ENCODE assay signal across 1 cellular context in the genomic region with DNA sequence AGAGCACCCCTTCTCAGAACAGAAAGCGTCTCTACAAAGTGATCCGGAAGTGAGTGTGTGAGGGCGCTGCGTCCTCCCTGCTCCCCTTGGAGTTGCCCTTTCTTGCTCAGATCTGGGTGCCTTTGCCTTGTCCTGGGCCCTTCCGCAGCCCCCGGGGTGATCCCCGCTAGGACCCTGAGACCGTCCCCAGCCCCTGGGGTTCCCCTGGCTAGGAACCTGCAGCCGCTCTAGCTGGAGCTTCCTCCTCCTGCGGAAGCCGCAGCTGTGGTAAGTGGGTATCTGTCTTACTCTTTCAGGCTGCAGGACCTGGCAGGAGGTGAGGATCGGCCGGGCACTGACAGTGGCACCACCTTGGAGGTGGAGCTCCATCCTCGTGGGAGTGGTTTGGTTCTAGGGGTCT.
TF ChIP-seq lines count a peak whose summit lies in the region.

No MANE protein-coding gene starts in this region.

TF ChIP-seq in H1, 55 proteins besides CTCF, POLR2A, EP300 and RAD21:
- no peak for TF ChIP-seq CTBP2 (IDR thresholded peaks at IDR 0.05; ENCODE audit: borderline replicate concordance, insufficient read depth, insufficient read length, low read length)
- TF ChIP-seq KDM5A (IDR thresholded peaks at IDR 0.05; ENCODE audit: low read length): no peak
- no peak for TF ChIP-seq RNF2 (IDR thresholded peaks at IDR 0.05; ENCODE audit: borderline replicate concordance, low read depth, low read length, missing control alignments, poor library complexity, severe bottlenecking)
- TF ChIP-seq, protein P1, sequence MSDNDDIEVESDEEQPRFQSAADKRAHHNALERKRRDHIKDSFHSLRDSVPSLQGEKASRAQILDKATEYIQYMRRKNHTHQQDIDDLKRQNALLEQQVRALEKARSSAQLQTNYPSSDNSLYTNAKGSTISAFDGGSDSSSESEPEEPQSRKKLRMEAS (IDR thresholded peaks at IDR 0.05): no peak
- TF ChIP-seq, protein P2, sequence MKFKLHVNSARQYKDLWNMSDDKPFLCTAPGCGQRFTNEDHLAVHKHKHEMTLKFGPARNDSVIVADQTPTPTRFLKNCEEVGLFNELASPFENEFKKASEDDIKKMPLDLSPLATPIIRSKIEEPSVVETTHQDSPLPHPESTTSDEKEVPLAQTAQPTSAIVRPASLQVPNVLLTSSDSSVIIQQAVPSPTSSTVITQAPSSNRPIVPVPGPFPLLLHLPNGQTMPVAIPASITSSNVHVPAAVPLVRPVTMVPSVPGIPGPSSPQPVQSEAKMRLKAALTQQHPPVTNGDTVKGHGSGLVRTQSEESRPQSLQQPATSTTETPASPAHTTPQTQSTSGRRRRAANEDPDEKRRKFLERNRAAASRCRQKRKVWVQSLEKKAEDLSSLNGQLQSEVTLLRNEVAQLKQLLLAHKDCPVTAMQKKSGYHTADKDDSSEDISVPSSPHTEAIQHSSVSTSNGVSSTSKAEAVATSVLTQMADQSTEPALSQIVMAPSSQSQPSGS (IDR thresholded peaks at IDR 0.05; ENCODE audit: low read length): no peak
- TF ChIP-seq SAP30 (IDR thresholded peaks at IDR 0.05; ENCODE audit: insufficient read depth, insufficient replicate concordance, low read length): no peak
- no peak for TF ChIP-seq TBP (IDR thresholded peaks at IDR 0.05; ENCODE audit: low read depth, low read length)
- no peak for TF ChIP-seq KDM1A (IDR thresholded peaks at IDR 0.05; ENCODE audit: borderline replicate concordance, low read length)
- TF ChIP-seq CBX8 (IDR thresholded peaks at IDR 0.05; ENCODE audit: borderline replicate concordance, low read depth, low read length): no peak
- no peak for TF ChIP-seq PHF8 (conservative IDR thresholded peaks at IDR 0.05; ENCODE audit: low read depth, low read length)
- no peak for TF ChIP-seq RBBP5 (IDR thresholded peaks at IDR 0.05; ENCODE audit: borderline replicate concordance, low read depth, low read length)
- TF ChIP-seq RXRA (IDR thresholded peaks at IDR 0.05; ENCODE audit: insufficient read depth, low read depth, low read length): no peak
- TF ChIP-seq, protein P3, sequence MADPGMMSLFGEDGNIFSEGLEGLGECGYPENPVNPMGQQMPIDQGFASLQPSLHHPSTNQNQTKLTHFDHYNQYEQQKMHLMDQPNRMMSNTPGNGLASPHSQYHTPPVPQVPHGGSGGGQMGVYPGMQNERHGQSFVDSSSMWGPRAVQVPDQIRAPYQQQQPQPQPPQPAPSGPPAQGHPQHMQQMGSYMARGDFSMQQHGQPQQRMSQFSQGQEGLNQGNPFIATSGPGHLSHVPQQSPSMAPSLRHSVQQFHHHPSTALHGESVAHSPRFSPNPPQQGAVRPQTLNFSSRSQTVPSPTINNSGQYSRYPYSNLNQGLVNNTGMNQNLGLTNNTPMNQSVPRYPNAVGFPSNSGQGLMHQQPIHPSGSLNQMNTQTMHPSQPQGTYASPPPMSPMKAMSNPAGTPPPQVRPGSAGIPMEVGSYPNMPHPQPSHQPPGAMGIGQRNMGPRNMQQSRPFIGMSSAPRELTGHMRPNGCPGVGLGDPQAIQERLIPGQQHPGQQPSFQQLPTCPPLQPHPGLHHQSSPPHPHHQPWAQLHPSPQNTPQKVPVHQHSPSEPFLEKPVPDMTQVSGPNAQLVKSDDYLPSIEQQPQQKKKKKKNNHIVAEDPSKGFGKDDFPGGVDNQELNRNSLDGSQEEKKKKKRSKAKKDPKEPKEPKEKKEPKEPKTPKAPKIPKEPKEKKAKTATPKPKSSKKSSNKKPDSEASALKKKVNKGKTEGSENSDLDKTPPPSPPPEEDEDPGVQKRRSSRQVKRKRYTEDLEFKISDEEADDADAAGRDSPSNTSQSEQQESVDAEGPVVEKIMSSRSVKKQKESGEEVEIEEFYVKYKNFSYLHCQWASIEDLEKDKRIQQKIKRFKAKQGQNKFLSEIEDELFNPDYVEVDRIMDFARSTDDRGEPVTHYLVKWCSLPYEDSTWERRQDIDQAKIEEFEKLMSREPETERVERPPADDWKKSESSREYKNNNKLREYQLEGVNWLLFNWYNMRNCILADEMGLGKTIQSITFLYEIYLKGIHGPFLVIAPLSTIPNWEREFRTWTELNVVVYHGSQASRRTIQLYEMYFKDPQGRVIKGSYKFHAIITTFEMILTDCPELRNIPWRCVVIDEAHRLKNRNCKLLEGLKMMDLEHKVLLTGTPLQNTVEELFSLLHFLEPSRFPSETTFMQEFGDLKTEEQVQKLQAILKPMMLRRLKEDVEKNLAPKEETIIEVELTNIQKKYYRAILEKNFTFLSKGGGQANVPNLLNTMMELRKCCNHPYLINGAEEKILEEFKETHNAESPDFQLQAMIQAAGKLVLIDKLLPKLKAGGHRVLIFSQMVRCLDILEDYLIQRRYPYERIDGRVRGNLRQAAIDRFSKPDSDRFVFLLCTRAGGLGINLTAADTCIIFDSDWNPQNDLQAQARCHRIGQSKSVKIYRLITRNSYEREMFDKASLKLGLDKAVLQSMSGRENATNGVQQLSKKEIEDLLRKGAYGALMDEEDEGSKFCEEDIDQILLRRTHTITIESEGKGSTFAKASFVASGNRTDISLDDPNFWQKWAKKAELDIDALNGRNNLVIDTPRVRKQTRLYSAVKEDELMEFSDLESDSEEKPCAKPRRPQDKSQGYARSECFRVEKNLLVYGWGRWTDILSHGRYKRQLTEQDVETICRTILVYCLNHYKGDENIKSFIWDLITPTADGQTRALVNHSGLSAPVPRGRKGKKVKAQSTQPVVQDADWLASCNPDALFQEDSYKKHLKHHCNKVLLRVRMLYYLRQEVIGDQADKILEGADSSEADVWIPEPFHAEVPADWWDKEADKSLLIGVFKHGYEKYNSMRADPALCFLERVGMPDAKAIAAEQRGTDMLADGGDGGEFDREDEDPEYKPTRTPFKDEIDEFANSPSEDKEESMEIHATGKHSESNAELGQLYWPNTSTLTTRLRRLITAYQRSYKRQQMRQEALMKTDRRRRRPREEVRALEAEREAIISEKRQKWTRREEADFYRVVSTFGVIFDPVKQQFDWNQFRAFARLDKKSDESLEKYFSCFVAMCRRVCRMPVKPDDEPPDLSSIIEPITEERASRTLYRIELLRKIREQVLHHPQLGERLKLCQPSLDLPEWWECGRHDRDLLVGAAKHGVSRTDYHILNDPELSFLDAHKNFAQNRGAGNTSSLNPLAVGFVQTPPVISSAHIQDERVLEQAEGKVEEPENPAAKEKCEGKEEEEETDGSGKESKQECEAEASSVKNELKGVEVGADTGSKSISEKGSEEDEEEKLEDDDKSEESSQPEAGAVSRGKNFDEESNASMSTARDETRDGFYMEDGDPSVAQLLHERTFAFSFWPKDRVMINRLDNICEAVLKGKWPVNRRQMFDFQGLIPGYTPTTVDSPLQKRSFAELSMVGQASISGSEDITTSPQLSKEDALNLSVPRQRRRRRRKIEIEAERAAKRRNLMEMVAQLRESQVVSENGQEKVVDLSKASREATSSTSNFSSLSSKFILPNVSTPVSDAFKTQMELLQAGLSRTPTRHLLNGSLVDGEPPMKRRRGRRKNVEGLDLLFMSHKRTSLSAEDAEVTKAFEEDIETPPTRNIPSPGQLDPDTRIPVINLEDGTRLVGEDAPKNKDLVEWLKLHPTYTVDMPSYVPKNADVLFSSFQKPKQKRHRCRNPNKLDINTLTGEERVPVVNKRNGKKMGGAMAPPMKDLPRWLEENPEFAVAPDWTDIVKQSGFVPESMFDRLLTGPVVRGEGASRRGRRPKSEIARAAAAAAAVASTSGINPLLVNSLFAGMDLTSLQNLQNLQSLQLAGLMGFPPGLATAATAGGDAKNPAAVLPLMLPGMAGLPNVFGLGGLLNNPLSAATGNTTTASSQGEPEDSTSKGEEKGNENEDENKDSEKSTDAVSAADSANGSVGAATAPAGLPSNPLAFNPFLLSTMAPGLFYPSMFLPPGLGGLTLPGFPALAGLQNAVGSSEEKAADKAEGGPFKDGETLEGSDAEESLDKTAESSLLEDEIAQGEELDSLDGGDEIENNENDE (IDR thresholded peaks at IDR 0.05; ENCODE audit: insufficient replicate concordance, low read length): no peak
